ENCODE assay signal across 14 cellular contexts in genomic region chr5:163447191-163447590, GRCh38. TPM values are rescaled to one million over a fixed set of nuclear protein-coding genes. Genes with fewer than 3 reads are reported as not detected.
DNase-seq lines count a peak whose midpoint lies in the region; ATAC-seq, FAIRE-seq and TF ChIP-seq lines count a peak whose summit lies in the region.
"Had no signal": no experiment of that assay in that cellular context is flagged by ENCODE, and none has a peak within 500 bp of the region (broad histone marks: within the 10 kb centered on the region; RNA-seq: fewer than 3 reads in every experiment).

No MANE protein-coding gene starts in this region.

- no peak overlapping the region for H3K27ac ChIP-seq in GM12878 (ENCODE audit: control insufficient read depth, insufficient read depth)

- BruUV-seq in GM12878 (replicated peaks; lab: Mats Ljungman, UMichigan), result no TSS peak

- TF ChIP-seq EP300 in GM12878 (IDR thresholded peaks at IDR 0.05; ENCODE audit: borderline replicate concordance in 1 of 2, control insufficient read depth in 1 of 2, low read depth in 2 of 2, low read length in 2 of 2), result no peak

- POLR2A ChIA-PET in GM12878 (lab: Charles Lee), result interaction anchor here (0.7 to 2.0 kb wide), 6 partner anchors 9 to 56 kb away, joined by 3 to 10 read pairs (median 5); partner anchors contain the start of genes CCNG1, HMMR and NUDCD2

- RAD21 ChIA-PET in GM12878 (lab: Charles Lee; ENCODE audit: unreplicated experiment), result no interaction called here

- H2AFZ ChIP-seq in GM12878 (ENCODE audit: control insufficient read depth, low read depth, low read length), result no peak overlapping the region

- no peak overlapping the region for H3K4me3 ChIP-seq in GM12878

- TF ChIP-seq CTCF in GM12878 (IDR thresholded peaks at IDR 0.05 in 2 of 3, conservative IDR thresholded peaks at IDR 0.05 in 1 of 3; ENCODE audit: control insufficient read depth in 2 of 3, extremely low read depth in 1 of 3, insufficient read depth in 1 of 3, low read depth in 3 of 3, low read length in 3 of 3) (no peak), mesothelial cell of epicardium (IDR thresholded peaks at IDR 0.05; ENCODE audit: unreplicated experiment) (no peak)

- SMC1A ChIA-PET in GM12878 (lab: Charles Lee; ENCODE audit: uncharacterized antibody, unreplicated experiment), result interaction anchor here (3.1 kb wide), 1 partner anchor 12 kb away, joined by 15 read pairs; the partner anchor contains the start of genes HMMR and NUDCD2

- H3K9ac ChIP-seq in GM12878 (ENCODE audit: control insufficient read depth, insufficient read depth, low read length), result no peak overlapping the region

- no peak overlapping the region for H3K4me3 Mint-ChIP-seq in activated T-cell treated with anti-CD3 and anti-CD28 coated beads, Interleukin-2, amount 50 U/mL, for 24 hours
- H3K4me3 Mint-ChIP-seq in mesothelial cell of epicardium, result no peak overlapping the region
- H3K4me3 Mint-ChIP-seq: B cell had no signal

- no peaks in the 10 kb centered on the region for H3K27me3 Mint-ChIP-seq in activated T-cell treated with anti-CD3 and anti-CD28 coated beads, Interleukin-2, amount 50 U/mL, for 24 hours
- H3K27me3 Mint-ChIP-seq in mesothelial cell of epicardium (ENCODE audit: low read depth), result no peaks in the 10 kb centered on the region
- H3K27me3 Mint-ChIP-seq: B cell had no signal

- in situ Hi-C loops in Caki2 (cut with HindIII; ENCODE audit: low pct_unique_long_range_greater_than_20kb, low sequenced_read_pairs), result no loop called here
- in situ Hi-C loops in GM12878 (cut with MboI), result no loop called here

- CTCF ChIA-PET in GM12878 (lab: Yijun Ruan, JAX), result no interaction called here

- peaks cover 0 to 36% of the 10 kb centered on the region in 2 experiments; a peak in 3 of 4 replicates for H3K36me3 ChIP-seq in GM12878 (ENCODE audit: control insufficient read depth in 2 of 2, insufficient read depth in 2 of 2, low read length in 1 of 2)

- H3K4me1 Mint-ChIP-seq in activated T-cell treated with anti-CD3 and anti-CD28 coated beads, Interleukin-2, amount 50 U/mL, for 24 hours (ENCODE audit: low read depth), result peaks cover 6% of the 10 kb centered on the region
- no peaks in the 10 kb centered on the region for H3K4me1 Mint-ChIP-seq in mesothelial cell of epicardium
- H3K4me1 Mint-ChIP-seq: B cell had no signal

- H3K79me2 ChIP-seq in GM12878 (ENCODE audit: control insufficient read depth, insufficient read depth, low read length), result no peaks in the 10 kb centered on the region; the same call in 1 of the 2 replicates

- no peak for TF ChIP-seq POLR2A in GM12878 (IDR thresholded peaks at IDR 0.05; ENCODE audit: low read depth, low read length)

- no peaks in the 10 kb centered on the region for H3K9me3 Mint-ChIP-seq in activated T-cell treated with anti-CD3 and anti-CD28 coated beads, Interleukin-2, amount 50 U/mL, for 24 hours
- H3K9me3 Mint-ChIP-seq in mesothelial cell of epicardium, result peaks cover 16% of the 10 kb centered on the region

- FAIRE-seq in GM12878 (lab: Jason Lieb, UNC), result no peak

- no peaks in the 10 kb centered on the region for H4K20me1 ChIP-seq in GM12878 (ENCODE audit: control insufficient read depth, insufficient read depth)

- DNase-seq in activated T-cell treated with anti-CD3 and anti-CD28 coated beads, Interleukin-2, amount 50 U/mL, for 24 hours, result no peak
- DNase-seq in activated T-cell treated with anti-CD3 and anti-CD28 coated beads for 4 hours (no peak), Caki2 (ENCODE audit: low read depth) (peak; percentile 16), GM12878 (ENCODE audit: low read depth, low spot score) (no peak), mesothelial cell of epicardium (ENCODE audit: low spot score in 2 of 2, unreplicated experiment in 2 of 2) (no peak), DMS79 treated with DMSO at 0.1 percent for 48 hours (lab: John Stamatoyannopoulos, UW) (no peak), retina (no peak)
- DNase-seq: COR-L47, GF-D8, HCEC 1CT, KBM-7, NCI-H1694 treated with DMSO at 0.1 percent for 48 hours had no signal

- no peak overlapping the region for H3K4me2 ChIP-seq in GM12878 (ENCODE audit: control insufficient read depth, insufficient read depth)

- no peaks in the 10 kb centered on the region; the same call in 2 of the 3 replicates for H3K9me3 ChIP-seq in GM12878 (replicated peaks; ENCODE audit: control insufficient read depth, insufficient read depth, low read length)

- intact Hi-C loops in GM12878 (cut with micrococcal nuclease; ENCODE audit: unreplicated experiment), result no loop called here

- peaks cover 93% of the 10 kb centered on the region for H3K36me3 Mint-ChIP-seq in activated T-cell treated with anti-CD3 and anti-CD28 coated beads, Interleukin-2, amount 50 U/mL, for 24 hours (ENCODE audit: low read depth)
- peaks cover 55% of the 10 kb centered on the region for H3K36me3 Mint-ChIP-seq in mesothelial cell of epicardium

- peak overlapping the region; percentile 50 for H3K27ac Mint-ChIP-seq in activated T-cell treated with anti-CD3 and anti-CD28 coated beads, Interleukin-2, amount 50 U/mL, for 24 hours
- peak overlapping the region; percentile 53 for H3K27ac Mint-ChIP-seq in mesothelial cell of epicardium
- H3K27ac Mint-ChIP-seq: B cell had no signal

- no peaks in the 10 kb centered on the region for H3K4me1 ChIP-seq in GM12878 (ENCODE audit: control insufficient read depth, insufficient read depth, low read length)

- H3K27me3 ChIP-seq in GM12878 (replicated peaks in 1 of 2; ENCODE audit: control insufficient read depth in 2 of 2, insufficient read depth in 2 of 2, low read length in 1 of 2), result no peaks in the 10 kb centered on the region

- no peak for ATAC-seq in GM12878
- ATAC-seq: Panc1 had no signal

- no peak for TF ChIP-seq RAD21 in GM12878 (IDR thresholded peaks at IDR 0.05; ENCODE audit: insufficient read depth, low read depth, low read length)

RNA-seq across cellular contexts. Expression of gene CCNG1, which starts 9.8 kb away (rescaled TPM):
- 273 and 288 TPM in 2 replicates for total RNA-seq in Caki2 (2014; rRNA removed; shearing (Covaris generic); ENCODE audit: low replicate concordance)
- total RNA-seq in GM12878 (2013; cell fraction: nucleolus; rRNA removed), result 114 and 118 TPM in 2 replicates
- total RNA-seq in GM12878 (2014; rRNA removed) (164 and 203 TPM in 2 replicates), GM12878 (2014; rRNA removed; fragmentation: Illumina TruSeq; extraction: Trizol) (227 and 241 TPM in 2 replicates), GM12878 (2021) (182 and 189 TPM in 2 replicates), mesothelial cell of epicardium (229 to 243 TPM (median 230 TPM) in 3 replicates)
- 98.0 TPM for polyA plus RNA-seq in GM12878 (2011; ENCODE audit: low read depth)
- polyA plus RNA-seq in GM12878 (2011; rRNA removed) (226 and 358 TPM in 2 replicates), GM12878 (2014; fragmentation: Illumina TruSeq; extraction: Trizol) (180 and 248 TPM in 2 replicates), GM12878 (2014; fragmentation: Nextera tagmentation; extraction: Ambion mirVana) (100 to 1,000 TPM; 200 to 274 TPM), GM12878 (2014; rRNA removed) (70.4 and 90.1 TPM in 2 replicates), GM12878 (2016; fragmentation: Nextera tagmentation; extraction: Ambion mirVana) (100 to 1,000 TPM; 199 to 204 TPM)
- 74.2 and 104 TPM in 2 replicates for polyA plus RNA-seq in GM12878 (2011; cell fraction: cytosol; rRNA removed)
- 87.6 and 103 TPM in 2 replicates for polyA plus RNA-seq in GM12878 (2011; cell fraction: nucleus; rRNA removed)
- 212 and 254 TPM in 2 replicates for polyA plus RNA-seq in GM12878 (2012)
- polyA minus RNA-seq in GM12878 (2011; rRNA and poly(A)+ RNA removed), result 117 and 211 TPM in 2 replicates
- 77.0 and 89.1 TPM in 2 replicates for polyA minus RNA-seq in GM12878 (2011; cell fraction: cytosol; rRNA and poly(A)+ RNA removed)
- 23.2 and 34.7 TPM in 2 replicates for polyA minus RNA-seq in GM12878 (2011; cell fraction: nucleus; rRNA and poly(A)+ RNA removed)

RNA-seq across cellular contexts. Expression of gene NUDCD2, which starts 12.7 kb away (rescaled TPM):
- 17.4 and 21.5 TPM in 2 replicates for total RNA-seq in Caki2 (2014; rRNA removed; shearing (Covaris generic); ENCODE audit: low replicate concordance)
- total RNA-seq in GM12878 (2013; cell fraction: nucleolus; rRNA removed), result 38.4 and 41.6 TPM in 2 replicates
- total RNA-seq in GM12878 (2014; rRNA removed) (23.7 and 24.1 TPM in 2 replicates), GM12878 (2014; rRNA removed; fragmentation: Illumina TruSeq; extraction: Trizol) (20.7 and 25.3 TPM in 2 replicates), GM12878 (2021) (50.4 and 53.9 TPM in 2 replicates), mesothelial cell of epicardium (32.1 to 37.2 TPM (median 34.4 TPM) in 3 replicates)
- polyA plus RNA-seq in GM12878 (2011; ENCODE audit: low read depth), result 4.3 TPM
- polyA plus RNA-seq in GM12878 (2011; rRNA removed) (25.0 and 50.1 TPM in 2 replicates), GM12878 (2014; fragmentation: Illumina TruSeq; extraction: Trizol) (21.8 and 24.0 TPM in 2 replicates), GM12878 (2014; fragmentation: Nextera tagmentation; extraction: Ambion mirVana) (10 to 100 TPM in 1 of 2 experiments, 1 to 10 TPM in 1; 9.1 to 18.1 TPM), GM12878 (2014; rRNA removed) (19.5 and 22.5 TPM in 2 replicates), GM12878 (2016; fragmentation: Nextera tagmentation; extraction: Ambion mirVana) (100 to 1,000 TPM; 114 to 133 TPM)
- 7.3 and 7.8 TPM in 2 replicates for polyA plus RNA-seq in GM12878 (2011; cell fraction: cytosol; rRNA removed)
- 11.5 and 12.9 TPM in 2 replicates for polyA plus RNA-seq in GM12878 (2011; cell fraction: nucleus; rRNA removed)
- 23.8 TPM in 2 replicates for polyA plus RNA-seq in GM12878 (2012)
- polyA minus RNA-seq in GM12878 (2011; rRNA and poly(A)+ RNA removed), result 7.6 and 11.0 TPM in 2 replicates
- 4.5 and 11.9 TPM in 2 replicates for polyA minus RNA-seq in GM12878 (2011; cell fraction: cytosol; rRNA and poly(A)+ RNA removed)
- polyA minus RNA-seq in GM12878 (2011; cell fraction: nucleus; rRNA and poly(A)+ RNA removed), result 10.6 and 16.1 TPM in 2 replicates

RNA-seq across cellular contexts. Expression of gene HMMR, which starts 13.2 kb away (rescaled TPM):
- 68.7 and 74.1 TPM in 2 replicates for total RNA-seq in Caki2 (2014; rRNA removed; shearing (Covaris generic); ENCODE audit: low replicate concordance)
- 24.5 and 26.0 TPM in 2 replicates for total RNA-seq in GM12878 (2013; cell fraction: nucleolus; rRNA removed)
- 55.2 and 75.9 TPM in 2 replicates for total RNA-seq in GM12878 (2014; rRNA removed)
- 96.7 and 101 TPM in 2 replicates for total RNA-seq in GM12878 (2014; rRNA removed; fragmentation: Illumina TruSeq; extraction: Trizol)
- 52.6 and 59.3 TPM in 2 replicates for total RNA-seq in GM12878 (2021)
- 13.8 TPM for polyA plus RNA-seq in GM12878 (2011; ENCODE audit: low read depth)
- 63.9 and 131 TPM in 2 replicates for polyA plus RNA-seq in GM12878 (2011; rRNA removed)
- polyA plus RNA-seq in GM12878 (2011; cell fraction: cytosol; rRNA removed), result 16.7 and 19.6 TPM in 2 replicates
- polyA plus RNA-seq in GM12878 (2011; cell fraction: nucleus; rRNA removed), result 34.3 and 53.5 TPM in 2 replicates
- 18.8 and 33.5 TPM in 2 replicates for polyA plus RNA-seq in GM12878 (2012)
- 93.0 and 111 TPM in 2 replicates for polyA plus RNA-seq in GM12878 (2014; fragmentation: Illumina TruSeq; extraction: Trizol)
- polyA plus RNA-seq in GM12878 (2014; fragmentation: Nextera tagmentation; extraction: Ambion mirVana), result 10 to 100 TPM; 58.1 to 64.4 TPM
- 36.1 and 44.1 TPM in 2 replicates for polyA plus RNA-seq in GM12878 (2014; rRNA removed)
- 100 to 1,000 TPM; 117 to 122 TPM for polyA plus RNA-seq in GM12878 (2016; fragmentation: Nextera tagmentation; extraction: Ambion mirVana)
- 22.7 and 22.8 TPM in 2 replicates for polyA minus RNA-seq in GM12878 (2011; rRNA and poly(A)+ RNA removed)
- 10.8 and 14.7 TPM in 2 replicates for polyA minus RNA-seq in GM12878 (2011; cell fraction: cytosol; rRNA and poly(A)+ RNA removed)
- polyA minus RNA-seq in GM12878 (2011; cell fraction: nucleus; rRNA and poly(A)+ RNA removed), result 14.3 and 16.6 TPM in 2 replicates
- total RNA-seq in mesothelial cell of epicardium, result 8.7 to 9.8 TPM (median 9.4 TPM) in 3 replicates

RNA-seq across cellular contexts. Expression of gene MAT2B, which starts 58.2 kb away (rescaled TPM):
- total RNA-seq in Caki2 (2014; rRNA removed; shearing (Covaris generic); ENCODE audit: low replicate concordance), result 53.5 and 59.5 TPM in 2 replicates
- total RNA-seq in GM12878 (2013; cell fraction: nucleolus; rRNA removed), result 33.1 and 35.1 TPM in 2 replicates
- 43.2 and 53.3 TPM in 2 replicates for total RNA-seq in GM12878 (2014; rRNA removed)
- 46.4 and 48.5 TPM in 2 replicates for total RNA-seq in GM12878 (2014; rRNA removed; fragmentation: Illumina TruSeq; extraction: Trizol)
- total RNA-seq in GM12878 (2021), result 48.0 and 49.7 TPM in 2 replicates
- polyA plus RNA-seq in GM12878 (2011; ENCODE audit: low read depth), result 39.7 TPM
- 96.8 and 98.5 TPM in 2 replicates for polyA plus RNA-seq in GM12878 (2011; rRNA removed)
- polyA plus RNA-seq in GM12878 (2011; cell fraction: cytosol; rRNA removed), result 28.4 and 28.9 TPM in 2 replicates
- 27.6 and 27.7 TPM in 2 replicates for polyA plus RNA-seq in GM12878 (2011; cell fraction: nucleus; rRNA removed)
- 49.7 and 62.4 TPM in 2 replicates for polyA plus RNA-seq in GM12878 (2012)
- 61.9 and 75.9 TPM in 2 replicates for polyA plus RNA-seq in GM12878 (2014; fragmentation: Illumina TruSeq; extraction: Trizol)
- 10 to 100 TPM; 65.5 to 77.7 TPM for polyA plus RNA-seq in GM12878 (2014; fragmentation: Nextera tagmentation; extraction: Ambion mirVana)
- 37.6 and 46.4 TPM in 2 replicates for polyA plus RNA-seq in GM12878 (2014; rRNA removed)
- 100 to 1,000 TPM; 119 to 122 TPM for polyA plus RNA-seq in GM12878 (2016; fragmentation: Nextera tagmentation; extraction: Ambion mirVana)
- polyA minus RNA-seq in GM12878 (2011; rRNA and poly(A)+ RNA removed), result 29.9 and 47.2 TPM in 2 replicates
- 13.9 and 17.6 TPM in 2 replicates for polyA minus RNA-seq in GM12878 (2011; cell fraction: cytosol; rRNA and poly(A)+ RNA removed)
- polyA minus RNA-seq in GM12878 (2011; cell fraction: nucleus; rRNA and poly(A)+ RNA removed), result 9.1 and 15.5 TPM in 2 replicates
- 44.5 to 45.5 TPM (median 44.6 TPM) in 3 replicates for total RNA-seq in mesothelial cell of epicardium
